1 cellular context compared by ENCODE assay signal in the genomic region with DNA sequence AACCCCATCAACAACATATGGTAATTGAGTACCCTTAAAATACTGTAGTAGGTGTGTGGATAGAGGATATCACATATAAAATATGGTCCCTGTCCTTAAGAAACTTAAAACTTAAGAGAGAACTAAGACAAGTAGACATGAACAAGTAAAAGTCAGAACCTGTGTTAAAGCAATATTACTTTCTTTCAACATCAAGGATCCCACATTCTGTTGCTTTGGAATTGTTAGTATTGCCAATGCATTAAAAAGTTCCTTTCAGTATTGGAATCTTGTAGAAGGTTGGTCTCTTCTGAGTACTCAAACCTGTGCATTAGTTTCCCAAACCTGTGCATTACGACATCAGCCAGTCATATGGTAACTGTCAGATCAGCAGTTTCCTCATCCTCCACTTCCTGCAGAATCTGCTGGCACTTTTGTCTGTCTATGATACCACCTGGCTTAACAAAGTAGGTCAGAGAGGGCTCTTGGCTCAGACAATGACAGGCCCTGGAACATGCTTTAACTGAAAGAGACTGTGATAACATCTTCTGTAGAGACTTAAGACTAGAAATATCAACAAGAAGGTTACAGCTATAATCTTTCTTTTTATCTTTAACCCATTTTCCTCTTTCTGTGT.
TF ChIP-seq lines count a peak whose summit lies in the region.

No MANE protein-coding gene starts in this region.

TF ChIP-seq in SK-N-SH, 30 proteins besides CTCF, POLR2A, EP300 and RAD21 (continued from another document):
- TF ChIP-seq, protein P1, sequence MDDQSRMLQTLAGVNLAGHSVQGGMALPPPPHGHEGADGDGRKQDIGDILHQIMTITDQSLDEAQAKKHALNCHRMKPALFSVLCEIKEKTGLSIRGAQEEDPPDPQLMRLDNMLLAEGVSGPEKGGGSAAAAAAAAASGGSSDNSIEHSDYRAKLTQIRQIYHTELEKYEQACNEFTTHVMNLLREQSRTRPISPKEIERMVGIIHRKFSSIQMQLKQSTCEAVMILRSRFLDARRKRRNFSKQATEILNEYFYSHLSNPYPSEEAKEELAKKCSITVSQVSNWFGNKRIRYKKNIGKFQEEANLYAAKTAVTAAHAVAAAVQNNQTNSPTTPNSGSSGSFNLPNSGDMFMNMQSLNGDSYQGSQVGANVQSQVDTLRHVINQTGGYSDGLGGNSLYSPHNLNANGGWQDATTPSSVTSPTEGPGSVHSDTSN (IDR thresholded peaks at IDR 0.05): no peak
- TF ChIP-seq, protein P2, sequence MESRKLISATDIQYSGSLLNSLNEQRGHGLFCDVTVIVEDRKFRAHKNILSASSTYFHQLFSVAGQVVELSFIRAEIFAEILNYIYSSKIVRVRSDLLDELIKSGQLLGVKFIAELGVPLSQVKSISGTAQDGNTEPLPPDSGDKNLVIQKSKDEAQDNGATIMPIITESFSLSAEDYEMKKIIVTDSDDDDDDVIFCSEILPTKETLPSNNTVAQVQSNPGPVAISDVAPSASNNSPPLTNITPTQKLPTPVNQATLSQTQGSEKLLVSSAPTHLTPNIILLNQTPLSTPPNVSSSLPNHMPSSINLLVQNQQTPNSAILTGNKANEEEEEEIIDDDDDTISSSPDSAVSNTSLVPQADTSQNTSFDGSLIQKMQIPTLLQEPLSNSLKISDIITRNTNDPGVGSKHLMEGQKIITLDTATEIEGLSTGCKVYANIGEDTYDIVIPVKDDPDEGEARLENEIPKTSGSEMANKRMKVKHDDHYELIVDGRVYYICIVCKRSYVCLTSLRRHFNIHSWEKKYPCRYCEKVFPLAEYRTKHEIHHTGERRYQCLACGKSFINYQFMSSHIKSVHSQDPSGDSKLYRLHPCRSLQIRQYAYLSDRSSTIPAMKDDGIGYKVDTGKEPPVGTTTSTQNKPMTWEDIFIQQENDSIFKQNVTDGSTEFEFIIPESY (IDR thresholded peaks at IDR 0.05; ENCODE audit: borderline replicate concordance, low read depth): no peak
- TF ChIP-seq CHD2 (IDR thresholded peaks at IDR 0.05; ENCODE audit: low read length, partially characterized antibody) (no peak), RXRA (IDR thresholded peaks at IDR 0.05; ENCODE audit: borderline replicate concordance, low read depth) (no peak), SMC3 (IDR thresholded peaks at IDR 0.05; ENCODE audit: low read depth, low read length) (no peak), TEAD4 (IDR thresholded peaks at IDR 0.05; ENCODE audit: borderline replicate concordance, insufficient read depth) (no peak), GATA2 (CRISPR knock-in tag; IDR thresholded peaks at IDR 0.05) (no peak), TAF1 (IDR thresholded peaks at IDR 0.05; ENCODE audit: borderline replicate concordance, low read depth, low read length) (no peak), ELF1 (IDR thresholded peaks at IDR 0.05) (no peak), MXI1 (IDR thresholded peaks at IDR 0.05; ENCODE audit: low read depth, low read length) (no peak), MEF2A (IDR thresholded peaks at IDR 0.05; ENCODE audit: borderline replicate concordance, low read depth) (no peak), EZH2phosphoT487 (IDR thresholded peaks at IDR 0.05; ENCODE audit: borderline replicate concordance, low read depth) (no peak)
- TF ChIP-seq, protein P3, sequence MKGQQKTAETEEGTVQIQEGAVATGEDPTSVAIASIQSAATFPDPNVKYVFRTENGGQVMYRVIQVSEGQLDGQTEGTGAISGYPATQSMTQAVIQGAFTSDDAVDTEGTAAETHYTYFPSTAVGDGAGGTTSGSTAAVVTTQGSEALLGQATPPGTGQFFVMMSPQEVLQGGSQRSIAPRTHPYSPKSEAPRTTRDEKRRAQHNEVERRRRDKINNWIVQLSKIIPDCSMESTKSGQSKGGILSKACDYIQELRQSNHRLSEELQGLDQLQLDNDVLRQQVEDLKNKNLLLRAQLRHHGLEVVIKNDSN (IDR thresholded peaks at IDR 0.05; ENCODE audit: borderline replicate concordance, low read depth): no peak
- TF ChIP-seq, protein P4, sequence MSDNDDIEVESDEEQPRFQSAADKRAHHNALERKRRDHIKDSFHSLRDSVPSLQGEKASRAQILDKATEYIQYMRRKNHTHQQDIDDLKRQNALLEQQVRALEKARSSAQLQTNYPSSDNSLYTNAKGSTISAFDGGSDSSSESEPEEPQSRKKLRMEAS (IDR thresholded peaks at IDR 0.05; ENCODE audit: low read depth): no peak
TF ChIP-seq in SK-N-SH: peak in this region for 0.
